1 cellular context compared by ENCODE assay signal in genomic region chr19:53872762-53873161, GRCh38.
TF ChIP-seq lines count a peak whose summit lies in the region.

No MANE protein-coding gene starts in this region.

TF ChIP-seq in HepG2, 621 proteins besides CTCF, POLR2A, EP300 and RAD21:
- TF ChIP-seq POLR2AphosphoS2 (IDR thresholded peaks at IDR 0.05; ENCODE audit: low read depth, low read length) (peak; percentile 87), ZNF205 (CRISPR knock-in tag; IDR thresholded peaks at IDR 0.05) (no peak), SOX13 (IDR thresholded peaks at IDR 0.05) (no peak), SOX13 (CRISPR knock-in tag; conservative IDR thresholded peaks at IDR 0.05 in 1 of 2, IDR thresholded peaks at IDR 0.05 in 1 of 2) (0 out of 4 replicates have a peak, but pooled peaks of 1 of the 2 experiments have one; percentile 34)
TF ChIP-seq in HepG2: peak in this region for 2.
